In the genomic region with DNA sequence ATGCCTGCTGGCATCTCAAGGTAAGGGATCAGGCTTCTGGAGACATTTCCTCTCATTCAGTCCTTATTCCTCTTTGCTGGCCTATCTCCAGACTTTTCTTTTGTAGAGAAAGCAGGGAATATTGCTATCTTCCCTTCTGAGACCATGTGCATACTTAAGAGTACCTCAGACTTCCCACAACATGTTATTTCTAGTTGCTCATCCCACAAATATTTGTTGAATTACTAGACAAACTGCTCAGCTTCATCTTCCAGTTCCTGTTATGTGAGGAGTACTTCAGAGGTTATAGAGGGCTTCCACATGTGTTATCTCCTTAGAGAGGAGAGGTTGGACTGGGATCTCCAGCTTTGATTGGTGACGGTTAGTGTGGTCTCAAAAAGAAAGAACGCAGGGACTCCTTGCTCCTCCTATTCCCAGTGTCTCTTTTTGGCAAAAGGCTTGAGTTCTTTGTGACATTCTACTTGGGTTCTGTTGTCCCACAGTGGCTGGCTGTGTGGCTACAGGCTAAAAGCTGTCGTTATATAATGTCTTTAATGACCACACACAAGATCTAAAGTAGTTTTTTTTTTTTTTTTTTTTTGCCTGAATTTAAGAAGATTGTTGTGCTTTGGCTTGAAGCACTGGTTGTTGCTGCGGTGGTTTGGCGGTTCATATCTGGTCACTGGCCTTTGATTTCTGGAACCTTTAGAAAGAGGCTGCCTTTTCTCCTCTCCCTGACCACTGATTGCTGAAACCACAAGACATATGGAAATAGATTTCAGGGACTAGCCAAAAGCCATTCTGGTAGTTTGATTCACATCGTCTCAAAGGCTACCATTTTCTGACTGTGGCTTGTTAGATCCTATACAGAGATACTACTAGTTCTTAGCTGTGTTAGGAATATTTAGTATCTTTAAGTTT, we compare ENCODE assay signal across 9 cellular contexts.
A peak's percentile ranks its signal among the peaks of the same experiment; 100 is the strongest.
DNase-seq lines count a peak whose midpoint lies in the region; ATAC-seq and TF ChIP-seq lines count a peak whose summit lies in the region.
"Had no signal": no experiment of that assay in that cellular context is flagged by ENCODE, and none has a peak within 500 bp of the region (broad histone marks: within the 10 kb centered on the region; RNA-seq: fewer than 3 reads in every experiment).

No MANE protein-coding gene starts in this region.

- DNase-seq in AG09319 (ENCODE audit: extremely low read depth, low read depth) (peak; percentile 89), NCI-H2029 treated with DMSO at 0.1 percent for 48 hours (lab: John Stamatoyannopoulos, UW) (peak; percentile 34), dedifferentiated amniotic fluid mesenchymal stem cell (ENCODE audit: extremely low spot score) (peak; percentile 88), myocyte (ENCODE audit: low read depth) (peak; percentile 98), NCI-H1436 treated with DMSO at 0.1 percent for 48 hours (lab: John Stamatoyannopoulos, UW) (no peak), GOT3 (lab: John Stamatoyannopoulos, UW) (no peak)
- DNase-seq: activated CD4-positive, alpha-beta T cell treated with anti-CD3 and anti-CD28 coated beads, Interleukin-2, amount 50 U/mL, for 4 hours had no signal

- ATAC-seq in HG03342 (IDR thresholded peaks at IDR 0.05; ENCODE audit: unreplicated experiment) (no peak), GM19455 (IDR thresholded peaks at IDR 0.05; ENCODE audit: unreplicated experiment) (no peak)

- no peak for TF ChIP-seq CTCF in AG09319 (IDR thresholded peaks at IDR 0.05; ENCODE audit: low read depth, low read length)

Comparison
In these comparisons a context has a peak if more than half of its experiments do, and no peak if none do; other contexts are left out.
1. DNase-seq: peak in AG09319 (single experiment), NCI-H2029 treated with DMSO at 0.1 percent for 48 hours (single experiment), dedifferentiated amniotic fluid mesenchymal stem cell (single experiment) and myocyte (single experiment); none in NCI-H1436 treated with DMSO at 0.1 percent for 48 hours (single experiment) and GOT3 (single experiment).